Comparison of ENCODE assay signal across 1 cellular context in the genomic region with DNA sequence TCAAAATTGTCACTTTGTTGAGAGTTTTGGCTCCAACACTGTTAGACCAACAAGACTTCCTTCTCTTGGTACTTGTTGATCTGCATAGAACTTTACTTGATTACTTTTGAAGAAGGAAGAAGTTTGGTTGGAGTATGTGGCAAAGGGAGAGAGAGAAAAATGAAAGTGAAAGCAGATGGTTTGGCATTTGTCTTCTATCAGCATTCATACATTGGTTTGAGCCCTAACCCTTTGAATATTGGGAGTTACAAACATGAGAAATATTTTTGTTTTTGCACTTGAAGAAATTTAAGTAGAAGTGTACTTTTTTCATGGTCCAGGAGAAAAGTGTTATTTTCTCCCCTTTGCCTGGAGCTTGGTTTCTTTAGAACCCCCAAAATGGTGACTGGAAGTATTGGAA.
TF ChIP-seq lines count a peak whose summit lies in the region.

No MANE protein-coding gene starts in this region.

TF ChIP-seq in IMR-90, 13 proteins besides CTCF, POLR2A, EP300 and RAD21 (continued from another document):
- TF ChIP-seq, protein P1, sequence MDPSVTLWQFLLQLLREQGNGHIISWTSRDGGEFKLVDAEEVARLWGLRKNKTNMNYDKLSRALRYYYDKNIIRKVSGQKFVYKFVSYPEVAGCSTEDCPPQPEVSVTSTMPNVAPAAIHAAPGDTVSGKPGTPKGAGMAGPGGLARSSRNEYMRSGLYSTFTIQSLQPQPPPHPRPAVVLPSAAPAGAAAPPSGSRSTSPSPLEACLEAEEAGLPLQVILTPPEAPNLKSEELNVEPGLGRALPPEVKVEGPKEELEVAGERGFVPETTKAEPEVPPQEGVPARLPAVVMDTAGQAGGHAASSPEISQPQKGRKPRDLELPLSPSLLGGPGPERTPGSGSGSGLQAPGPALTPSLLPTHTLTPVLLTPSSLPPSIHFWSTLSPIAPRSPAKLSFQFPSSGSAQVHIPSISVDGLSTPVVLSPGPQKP (IDR thresholded peaks at IDR 0.05; ENCODE audit: borderline replicate concordance, low read depth, low read length), result no peak
- TF ChIP-seq CHD1 (IDR thresholded peaks at IDR 0.05; ENCODE audit: low read depth, low read length), result no peak
